In genomic region chr14:45089813-45090212, GRCh38 we compare ENCODE assay signal across 9 cellular contexts. TPM values are rescaled to one million over a fixed set of nuclear protein-coding genes. Genes with fewer than 3 reads are reported as not detected.
A peak's percentile ranks its signal among the peaks of the same experiment; 100 is the strongest.
DNase-seq lines count a peak whose midpoint lies in the region; ATAC-seq, FAIRE-seq and TF ChIP-seq lines count a peak whose summit lies in the region.
"Had no signal": no experiment of that assay in that cellular context is flagged by ENCODE, and none has a peak within 500 bp of the region (broad histone marks: within the 10 kb centered on the region; RNA-seq: fewer than 3 reads in every experiment).

No MANE protein-coding gene starts in this region.

- peaks cover 0 to 2% of the 10 kb centered on the region in 2 donors for H3K36me3 ChIP-seq in small intestine (ENCODE audit: control insufficient read depth in 2 of 2, insufficient read depth in 2 of 2, low read length in 2 of 2)

- peak overlapping the region; percentile 49 for H3K4me3 Mint-ChIP-seq in activated T-cell treated with anti-CD3 and anti-CD28 coated beads, Interleukin-2, amount 50 U/mL, for 24 hours
- H3K4me3 Mint-ChIP-seq in activated B cell treated with CpG ODN at 0.5 μM for 24 hours: no peak overlapping the region

- peaks cover 7 to 9% of the 10 kb centered on the region in 2 donors for H3K4me1 ChIP-seq in small intestine (ENCODE audit: control insufficient read depth in 2 of 2, insufficient read depth in 1 of 2, low read depth in 1 of 2, low read length in 1 of 2)

- H3K27me3 ChIP-seq in small intestine (ENCODE audit: control insufficient read depth in 2 of 2, insufficient read depth in 2 of 2, low read length in 2 of 2): no peaks in the 10 kb centered on the region

- no peaks in the 10 kb centered on the region for H3K9me3 Mint-ChIP-seq in activated T-cell treated with anti-CD3 and anti-CD28 coated beads, Interleukin-2, amount 50 U/mL, for 24 hours
- no peaks in the 10 kb centered on the region for H3K9me3 Mint-ChIP-seq in activated B cell treated with CpG ODN at 0.5 μM for 24 hours

- intact Hi-C loops in activated B cell treated with CpG ODN at 0.5 μM for 24 hours (cut with micrococcal nuclease) (no loop called here), posterior cingulate gyrus (cut with DNase I) (no loop called here)

- peaks cover 76% of the 10 kb centered on the region for H3K36me3 Mint-ChIP-seq in activated T-cell treated with anti-CD3 and anti-CD28 coated beads, Interleukin-2, amount 50 U/mL, for 24 hours (ENCODE audit: low read depth)
- peaks cover 27% of the 10 kb centered on the region for H3K36me3 Mint-ChIP-seq in activated B cell treated with CpG ODN at 0.5 μM for 24 hours (ENCODE audit: low read depth)

- peaks cover 74% of the 10 kb centered on the region for H3K4me1 Mint-ChIP-seq in activated T-cell treated with anti-CD3 and anti-CD28 coated beads, Interleukin-2, amount 50 U/mL, for 24 hours (ENCODE audit: low read depth)
- H3K4me1 Mint-ChIP-seq in activated B cell treated with CpG ODN at 0.5 μM for 24 hours: peaks cover 60% of the 10 kb centered on the region

- FAIRE-seq in small intestine (lab: Jason Lieb, UNC): no peak

- POLR2A ChIA-PET in activated B cell treated with CpG ODN at 0.5 μM for 24 hours (lab: Charles Lee): no interaction called here

- no peak overlapping the region for H3K4me3 ChIP-seq in small intestine (ENCODE audit: low read depth in 1 of 2, low read length in 2 of 2)

- no peaks in the 10 kb centered on the region for H3K9me3 ChIP-seq in small intestine (ENCODE audit: control insufficient read depth, low read depth)

- DNase-seq in activated T-cell treated with anti-CD3 and anti-CD28 coated beads, Interleukin-2, amount 50 U/mL, for 24 hours: no peak
- DNase-seq in activated T-cell treated with anti-CD3 and anti-CD28 coated beads for 4 hours (no peak), activated B cell treated with CpG ODN at 0.5 μM for 24 hours (no peak), small intestine (peak; percentile 45), DMS53 (lab: John Stamatoyannopoulos, UW) (no peak), cortex of kidney (lab: John Stamatoyannopoulos, UW) (no peak), posterior cingulate gyrus (no peak)
- DNase-seq: NCI-H1048 had no signal

- H3K27ac Mint-ChIP-seq in activated T-cell treated with anti-CD3 and anti-CD28 coated beads, Interleukin-2, amount 50 U/mL, for 24 hours: peak overlapping the region; percentile 95
- H3K27ac Mint-ChIP-seq in activated B cell treated with CpG ODN at 0.5 μM for 24 hours: no peak overlapping the region

- H3K27me3 Mint-ChIP-seq in activated T-cell treated with anti-CD3 and anti-CD28 coated beads, Interleukin-2, amount 50 U/mL, for 24 hours: no peaks in the 10 kb centered on the region
- no peaks in the 10 kb centered on the region for H3K27me3 Mint-ChIP-seq in activated B cell treated with CpG ODN at 0.5 μM for 24 hours

- no peak for TF ChIP-seq CTCF in activated B cell treated with CpG ODN at 0.5 μM for 24 hours (IDR thresholded peaks at IDR 0.05)

- WGBS in small intestine, 3 donors: 28 to 47% (median 32%) methylated on average over 1 of the region's 1 CpG

- CTCF ChIA-PET in activated B cell treated with CpG ODN at 0.5 μM for 24 hours (lab: Charles Lee): no interaction called here

- peak; percentile 73 for ATAC-seq in HG02840 (IDR thresholded peaks at IDR 0.05; ENCODE audit: low FRiP score, unreplicated experiment)
- ATAC-seq in activated B cell treated with CpG ODN at 0.5 μM for 24 hours (ENCODE audit: low read depth): peak; percentile 52

- H3K27ac ChIP-seq in small intestine (ENCODE audit: low read depth in 1 of 2, low read length in 1 of 2): no peak overlapping the region

RNA-seq across cellular contexts. Expression of gene PRPF39, which starts 5.9 kb away (rescaled TPM):
- total RNA-seq in activated B cell treated with CpG ODN at 0.5 μM for 24 hours: 46.0 and 53.4 TPM in 2 replicates
- polyA plus RNA-seq in small intestine: 10 to 100 TPM; 12.1 to 43.4 (median 20.5) TPM

RNA-seq across cellular contexts. Expression of gene FKBP3, which starts 44.5 kb away (rescaled TPM):
- total RNA-seq in activated B cell treated with CpG ODN at 0.5 μM for 24 hours: 54.8 and 58.3 TPM in 2 replicates
- polyA plus RNA-seq in small intestine: 100 to 1,000 TPM in 2 of 3 donors, 10 to 100 TPM in 1; 95.1 to 134 (median 106) TPM

RNA-seq across cellular contexts. Expression of gene FANCM, which starts 45.9 kb away (rescaled TPM):
- 9.0 and 13.4 TPM in 2 replicates for total RNA-seq in activated B cell treated with CpG ODN at 0.5 μM for 24 hours
- 1 to 10 TPM in 2 of 3 donors, under 1 TPM in 1; 0.81 to 2.4 (median 1.8) TPM for polyA plus RNA-seq in small intestine
